ENCODE assay signal across 24 cellular contexts in genomic region chr5:62896121-62896893, GRCh38.
DNase-seq lines count a peak whose midpoint lies in the region; ATAC-seq, FAIRE-seq and TF ChIP-seq lines count a peak whose summit lies in the region.
"Had no signal": no experiment of that assay in that cellular context is flagged by ENCODE, and none has a peak within 500 bp of the region (broad histone marks: within the 10 kb centered on the region; RNA-seq: fewer than 3 reads in every experiment).

No MANE protein-coding gene starts in this region.

- no peak overlapping the region for H3K9ac ChIP-seq in H1 (replicated peaks in 1 of 4; ENCODE audit: extremely low read depth in 1 of 4, low read depth in 3 of 4, low read length in 3 of 4)
- no peak overlapping the region for H3K9ac ChIP-seq in mesendoderm (ENCODE audit: low read length)
- H3K9ac ChIP-seq in trophoblast cell (ENCODE audit: low read length): peak overlapping the region; percentile 40
- H3K9ac ChIP-seq: BLaER1 had no signal

- H3K9me3 ChIP-seq in H1 (ENCODE audit: insufficient read depth in 2 of 2, low read depth in 1 of 2, low read length in 1 of 2) (no peaks in the 10 kb centered on the region), trophoblast cell (ENCODE audit: insufficient read depth, low read depth, low read length) (no peaks in the 10 kb centered on the region)

- H2AK5ac ChIP-seq in H1 (ENCODE audit: low read depth, low read length) (no peak overlapping the region), mesendoderm (ENCODE audit: low read length) (no peak overlapping the region), trophoblast cell (ENCODE audit: low read length) (no peak overlapping the region)

- H3K27ac ChIP-seq in GM23338 (ENCODE audit: low read depth): no peak overlapping the region
- H3K27ac ChIP-seq in H1 (ENCODE audit: low read depth, low read length): no peak overlapping the region
- H3K27ac ChIP-seq in mesendoderm (ENCODE audit: low read depth, low read length): no peak overlapping the region
- no peak overlapping the region for H3K27ac ChIP-seq in trophoblast cell (ENCODE audit: low read depth, low read length)
- H3K27ac ChIP-seq: 22Rv1, BLaER1, C4-2B had no signal

- H3K27me3 Mint-ChIP-seq in GM23338 (ENCODE audit: insufficient read depth, low read depth, poor library complexity) (peaks cover 2% of the 10 kb centered on the region), natural killer cell (ENCODE audit: low read depth in 2 of 2) (no peaks in the 10 kb centered on the region)
- H3K27me3 Mint-ChIP-seq: B cell had no signal

- H3K18ac ChIP-seq in H1 (ENCODE audit: extremely low read depth, low read length): no peak overlapping the region
- no peak overlapping the region for H3K18ac ChIP-seq in mesendoderm (ENCODE audit: low read length)
- no peak overlapping the region for H3K18ac ChIP-seq in trophoblast cell (ENCODE audit: low read length)

- no peaks in the 10 kb centered on the region for H3K36me3 Mint-ChIP-seq in GM23338 (ENCODE audit: low read depth)
- no peaks in the 10 kb centered on the region for H3K36me3 Mint-ChIP-seq in natural killer cell
- H3K36me3 Mint-ChIP-seq: CD4-positive, CD25-positive, alpha-beta regulatory T cell; CD8-positive, alpha-beta T cell had no signal

- H3K23ac ChIP-seq in H1 (ENCODE audit: insufficient read length) (no peak overlapping the region), mesendoderm (ENCODE audit: low read length) (no peak overlapping the region), trophoblast cell (ENCODE audit: low read length) (no peak overlapping the region)

- peak; percentile 6 for DNase-seq in GM23338 (ENCODE audit: low spot score)
- DNase-seq in H1 (ENCODE audit: low read depth in 1 of 2, low spot score in 2 of 2): no peak
- peak; percentile 3 for DNase-seq in mesendoderm
- DNase-seq in trophoblast cell: no peak
- DNase-seq in GDM1 (lab: John Stamatoyannopoulos, UW): no peak
- no peak for DNase-seq in HK-2 (ENCODE audit: unreplicated experiment)
- no peak for DNase-seq in natural killer cell
- DNase-seq: Caco-2; CD4-positive, CD25-positive, alpha-beta regulatory T cell; CD8-positive, alpha-beta T cell; DMS153; DND-41; H9; HFFc6 had no signal

- H3K23me2 ChIP-seq in H1 (ENCODE audit: low read depth, low read length): no peaks in the 10 kb centered on the region; the same call in 1 of the 2 replicates

- H3K4me3 ChIP-seq in GM23338: no peak overlapping the region
- H3K4me3 ChIP-seq in H1 (ENCODE audit: extremely low read depth in 1 of 4, insufficient read depth in 2 of 4, low read depth in 3 of 4, low read length in 4 of 4): no peak overlapping the region
- no peak overlapping the region for H3K4me3 ChIP-seq in mesendoderm (ENCODE audit: low read length)
- no peak overlapping the region for H3K4me3 ChIP-seq in trophoblast cell (ENCODE audit: low read depth, low read length)
- H3K4me3 ChIP-seq: BLaER1, GM12878 had no signal

- CTCF ChIA-PET in H1 (lab: Charles Lee; ENCODE audit: partially characterized antibody): no interaction called here

- H2BK15ac ChIP-seq in H1 (ENCODE audit: low read length) (no peak overlapping the region), mesendoderm (replicated peaks; ENCODE audit: low read depth) (no peak overlapping the region)

- H3K14ac ChIP-seq in H1 (ENCODE audit: insufficient read length): no peak overlapping the region
- no peak overlapping the region for H3K14ac ChIP-seq in trophoblast cell (ENCODE audit: low read length)

- no peak for FAIRE-seq in H1 (lab: Jason Lieb, UNC)
- FAIRE-seq: A204.1, G401.6, GM12878, GM19239 had no signal

- H2BK12ac ChIP-seq in H1 (ENCODE audit: low read depth, low read length): no peak overlapping the region
- no peak overlapping the region for H2BK12ac ChIP-seq in trophoblast cell (ENCODE audit: low read length)

- no peak for TF ChIP-seq EP300 in H1 (IDR thresholded peaks at IDR 0.05; ENCODE audit: borderline replicate concordance in 1 of 2, low read depth in 2 of 2, low read length in 2 of 2)

- H2BK5ac ChIP-seq in H1 (ENCODE audit: low read depth, low read length) (no peak overlapping the region), mesendoderm (ENCODE audit: low read length) (no peak overlapping the region), trophoblast cell (ENCODE audit: low read depth, low read length, poor library complexity) (no peak overlapping the region)

- H3K36me3 ChIP-seq in GM23338 (ENCODE audit: insufficient read depth) (no peaks in the 10 kb centered on the region), H1 (ENCODE audit: control insufficient read depth in 2 of 4, insufficient read depth in 4 of 4, low read length in 3 of 4) (no peaks in the 10 kb centered on the region), mesendoderm (ENCODE audit: control insufficient read depth, insufficient read depth, low read length) (no peaks in the 10 kb centered on the region), trophoblast cell (ENCODE audit: control insufficient read depth in 1 of 2, insufficient read depth in 2 of 2, low read length in 2 of 2) (no peaks in the 10 kb centered on the region)
- H3K36me3 ChIP-seq: BLaER1 had no signal

- no peaks in the 10 kb centered on the region for H3K4me1 Mint-ChIP-seq in GM23338
- no peaks in the 10 kb centered on the region for H3K4me1 Mint-ChIP-seq in natural killer cell
- H3K4me1 Mint-ChIP-seq: B cell; CD4-positive, CD25-positive, alpha-beta regulatory T cell; H9 had no signal

- H3K4me2 ChIP-seq in GM23338 (no peak overlapping the region), H1 (ENCODE audit: insufficient read depth in 1 of 2, low read depth in 2 of 2, low read length in 2 of 2) (no peak overlapping the region), mesendoderm (ENCODE audit: low read length) (no peak overlapping the region), trophoblast cell (ENCODE audit: low read length) (no peak overlapping the region)
- H3K4me2 ChIP-seq: BLaER1 had no signal

- no peaks in the 10 kb centered on the region for H3K27me3 ChIP-seq in GM23338 (ENCODE audit: insufficient read depth)
- no peaks in the 10 kb centered on the region for H3K27me3 ChIP-seq in H1 (replicated peaks in 1 of 4; ENCODE audit: control insufficient read depth in 3 of 4, extremely low read depth in 1 of 4, insufficient read depth in 3 of 4, low read length in 3 of 4)
- no peaks in the 10 kb centered on the region for H3K27me3 ChIP-seq in mesendoderm (ENCODE audit: insufficient read depth, low read length, poor library complexity)
- H3K27me3 ChIP-seq in trophoblast cell (ENCODE audit: insufficient read depth, low read length): no peaks in the 10 kb centered on the region
- H3K27me3 ChIP-seq: BLaER1 had no signal

- TF ChIP-seq CTCF in GM23338 (conservative IDR thresholded peaks at IDR 0.05; ENCODE audit: low read depth in 2 of 2) (no peak), H1 (IDR thresholded peaks at IDR 0.05; ENCODE audit: control extremely low read depth in 1 of 3, insufficient read depth in 1 of 3, low read depth in 1 of 3, low read length in 3 of 3) (no peak), natural killer cell (IDR thresholded peaks at IDR 0.05) (no peak)

- no peak overlapping the region for H3K4ac ChIP-seq in H1 (replicated peaks; ENCODE audit: insufficient read length, low read depth, low read length)
- H3K4ac ChIP-seq in mesendoderm (ENCODE audit: low read depth, low read length): no peak overlapping the region
- H3K4ac ChIP-seq in trophoblast cell (ENCODE audit: low read depth, low read length): no peak overlapping the region

- H4K8ac ChIP-seq in H1 (ENCODE audit: extremely low read depth, insufficient read depth, low read length) (no peak overlapping the region), mesendoderm (ENCODE audit: low read depth, low read length) (no peak overlapping the region), trophoblast cell (ENCODE audit: low read depth, low read length) (no peak overlapping the region)

- peaks cover 5% of the 10 kb centered on the region; the same call in 2 of the 3 replicates for H3K9me3 Mint-ChIP-seq in GM23338
- peaks cover 3 to 8% of the 10 kb centered on the region in 2 donors for H3K9me3 Mint-ChIP-seq in natural killer cell

- H3K4me1 ChIP-seq in GM23338 (ENCODE audit: insufficient read depth) (no peaks in the 10 kb centered on the region), H1 (replicated peaks in 1 of 4; ENCODE audit: control insufficient read depth in 3 of 4, insufficient read depth in 4 of 4, low read length in 3 of 4) (no peaks in the 10 kb centered on the region), mesendoderm (ENCODE audit: control insufficient read depth, low read depth, low read length) (no peaks in the 10 kb centered on the region), trophoblast cell (ENCODE audit: control insufficient read depth in 1 of 2, insufficient read depth in 2 of 2, low read length in 2 of 2) (no peaks in the 10 kb centered on the region)
- H3K4me1 ChIP-seq: BLaER1 had no signal

- TF ChIP-seq POLR2A in H1 (IDR thresholded peaks at IDR 0.05; ENCODE audit: control extremely low read depth in 1 of 2, low read depth in 2 of 2, low read length in 2 of 2): no peak

- H2BK120ac ChIP-seq in H1 (replicated peaks; ENCODE audit: low read depth, low read length) (no peak overlapping the region), mesendoderm (ENCODE audit: low read depth, low read length) (no peak overlapping the region), trophoblast cell (ENCODE audit: insufficient read depth, low read length, poor library complexity) (no peak overlapping the region)

- intact Hi-C loops in natural killer cell (cut with micrococcal nuclease): no loop called here

- H4K20me1 ChIP-seq in GM23338 (replicated peaks; ENCODE audit: insufficient read depth) (no peaks in the 10 kb centered on the region), H1 (replicated peaks in 1 of 2; ENCODE audit: control insufficient read depth in 1 of 2, insufficient read depth in 2 of 2, low read length in 2 of 2) (no peaks in the 10 kb centered on the region)
- H4K20me1 ChIP-seq: BLaER1 had no signal

- H2AFZ ChIP-seq in GM23338 (peak overlapping the region; percentile 67; the same call in 1 of the 2 replicates), H1 (ENCODE audit: low read length) (no peak overlapping the region), trophoblast cell (ENCODE audit: insufficient read depth, low read length, poor library complexity) (no peak overlapping the region)

- H3K56ac ChIP-seq in H1 (replicated peaks; ENCODE audit: insufficient read length, low read depth, low read length) (no peak overlapping the region), mesendoderm (ENCODE audit: low read length) (no peak overlapping the region)

- H3K27ac Mint-ChIP-seq in GM23338 (no peak overlapping the region), natural killer cell (no peak overlapping the region)
- H3K27ac Mint-ChIP-seq: B cell; CD4-positive, CD25-positive, alpha-beta regulatory T cell; CD8-positive, alpha-beta T cell; H9; HFFc6 had no signal

- no peaks in the 10 kb centered on the region for H3K9me2 ChIP-seq in GM23338 (ENCODE audit: insufficient read depth)

- POLR2A ChIA-PET in H1 (lab: Charles Lee; ENCODE audit: partially characterized antibody): no interaction called here

- no peak for TF ChIP-seq RAD21 in H1 (IDR thresholded peaks at IDR 0.05 in 1 of 2, conservative IDR thresholded peaks at IDR 0.05 in 1 of 2; ENCODE audit: low read depth in 2 of 2, low read length in 2 of 2)

- H4K5ac ChIP-seq in H1 (ENCODE audit: insufficient read length, low read depth, low read length): no peak overlapping the region
- no peak overlapping the region for H4K5ac ChIP-seq in mesendoderm (ENCODE audit: low read length)

- H3K79me1 ChIP-seq in H1 (ENCODE audit: low read depth, low read length) (no peaks in the 10 kb centered on the region), mesendoderm (ENCODE audit: low read length) (no peaks in the 10 kb centered on the region), trophoblast cell (ENCODE audit: low read length) (no peaks in the 10 kb centered on the region)

- no peaks in the 10 kb centered on the region for H3K79me2 ChIP-seq in GM23338 (replicated peaks; ENCODE audit: insufficient read depth)
- H3K79me2 ChIP-seq in H1 (ENCODE audit: control insufficient read depth in 1 of 2, insufficient read depth in 2 of 2, low read length in 2 of 2): no peaks in the 10 kb centered on the region
- no peaks in the 10 kb centered on the region for H3K79me2 ChIP-seq in mesendoderm (ENCODE audit: control insufficient read depth, insufficient read depth, low read length)
- H3K79me2 ChIP-seq in trophoblast cell (ENCODE audit: control insufficient read depth, insufficient read depth, low read length, poor library complexity): no peaks in the 10 kb centered on the region

- H4K91ac ChIP-seq in H1 (replicated peaks; ENCODE audit: insufficient read length, low read length) (no peak overlapping the region), trophoblast cell (ENCODE audit: low read depth, low read length) (no peak overlapping the region)

- no peaks in the 10 kb centered on the region for H3F3A ChIP-seq in GM23338 (replicated peaks; ENCODE audit: low read depth)

- ATAC-seq in GM23338 (peak; percentile 33; the same call in 2 of the 3 replicates), GM21717 (IDR thresholded peaks at IDR 0.05; ENCODE audit: unreplicated experiment) (no peak), natural killer cell (no peak)
- ATAC-seq: CD8-positive, alpha-beta T cell; GM12878; HCT116 had no signal

- 87% methylated on average over 8 of the region's 8 CpGs; no CpG with 5 or more reads in 1 of the 2 experiments for WGBS in H1 (ENCODE audit: extremely low coverage in 1 of 2, insufficient coverage in 1 of 2, insufficient read length in 1 of 2, insufficient replicate concordance in 2 of 2, low coverage in 1 of 2, low lambda C conversion rate in 2 of 2, missing lambda C conversion rate in 1 of 2), 2 experiments
- WGBS in mesendoderm (ENCODE audit: extremely low coverage, insufficient coverage, low lambda C conversion rate): no CpG with 5 or more reads among the region's 8 CpGs
- no CpG with 5 or more reads among the region's 8 CpGs for WGBS in trophoblast cell (ENCODE audit: extremely low coverage, insufficient coverage, insufficient read length)

- H3K4me3 Mint-ChIP-seq in GM23338: no peak overlapping the region
- H3K4me3 Mint-ChIP-seq in natural killer cell: no peak overlapping the region
- H3K4me3 Mint-ChIP-seq: B cell; CD4-positive, CD25-positive, alpha-beta regulatory T cell; CD8-positive, alpha-beta T cell; H9; HFFc6 had no signal

- H2BK20ac ChIP-seq in H1 (ENCODE audit: low read length): no peak overlapping the region

- no peak overlapping the region for H4K12ac ChIP-seq in trophoblast cell (ENCODE audit: low read depth, low read length)

Comparison
In these comparisons a context has a peak if more than half of its experiments do, and no peak if none do; other contexts are left out.
1. DNase-seq: peak in GM23338 (single experiment) and mesendoderm (single experiment); none in H1 (0 of 2), trophoblast cell (0 of 2), GDM1 (single experiment), HK-2 (single experiment) and natural killer cell (single experiment).